ENCODE assay signal across 20 cellular contexts in the genomic region with DNA sequence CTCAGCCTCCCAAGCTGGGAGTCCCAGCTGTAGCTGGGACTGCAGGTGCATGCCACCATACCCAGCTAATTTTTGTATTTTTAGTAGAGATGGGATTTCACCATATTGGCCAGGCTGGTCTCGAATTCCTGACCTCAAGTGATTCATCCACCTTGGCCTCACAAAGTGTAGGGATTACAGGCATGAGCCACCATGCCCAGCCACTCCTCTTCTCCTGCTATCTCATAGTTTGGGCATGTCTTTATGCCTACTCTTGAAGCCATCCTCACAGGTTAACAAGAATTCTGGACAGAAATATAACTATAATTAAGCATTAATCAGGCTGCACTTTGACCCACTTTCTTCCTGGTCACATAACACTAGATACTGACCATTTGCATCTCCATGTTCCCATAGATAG. TPM values are rescaled to one million over a fixed set of nuclear protein-coding genes. Genes with fewer than 3 reads are reported as not detected.
DNase-seq lines count a peak whose midpoint lies in the region.
"Had no signal": no experiment of that assay in that cellular context is flagged by ENCODE, and none has a peak within 500 bp of the region (broad histone marks: within the 10 kb centered on the region; RNA-seq: fewer than 3 reads in every experiment).

No MANE protein-coding gene starts in this region.

- intact Hi-C loops in dendritic cell treated with granulocyte-macrophage colony-stimulating factor and Interleukin-4, amounts not matched to agents 40 ng/mL and 50 ng/mL, for 4 days (cut with micrococcal nuclease) = no loop called here

- peak overlapping the region; percentile 66 for H3K27ac Mint-ChIP-seq in activated CD4-positive, alpha-beta T cell treated with anti-CD3 and anti-CD28 coated beads, Interleukin-2, amount 10 ng/mL, durations not matched to agents 7 days and 5 days
- H3K27ac Mint-ChIP-seq in dendritic cell treated with granulocyte-macrophage colony-stimulating factor and Interleukin-4, amounts not matched to agents 40 ng/mL and 50 ng/mL, for 4 days = peak overlapping the region; percentile 0
- H3K27ac Mint-ChIP-seq in immature natural killer cell = no peak overlapping the region

- POLR2A ChIA-PET in activated CD4-positive, alpha-beta T cell treated with anti-CD3 and anti-CD28 coated beads, Interleukin-2, amount 10 ng/mL, durations not matched to agents 7 days and 5 days (lab: Charles Lee) = no interaction called here

- peaks cover 40% of the 10 kb centered on the region for H3K4me1 Mint-ChIP-seq in activated CD4-positive, alpha-beta T cell treated with anti-CD3 and anti-CD28 coated beads, Interleukin-2, amount 10 ng/mL, durations not matched to agents 7 days and 5 days
- peaks cover 44% of the 10 kb centered on the region for H3K4me1 Mint-ChIP-seq in dendritic cell treated with granulocyte-macrophage colony-stimulating factor and Interleukin-4, amounts not matched to agents 40 ng/mL and 50 ng/mL, for 4 days (ENCODE audit: low read depth)
- peaks cover 4 to 13% of the 10 kb centered on the region in 2 donors for H3K4me1 Mint-ChIP-seq in immature natural killer cell

- H3K9me3 Mint-ChIP-seq in activated CD4-positive, alpha-beta T cell treated with anti-CD3 and anti-CD28 coated beads, Interleukin-2, amount 10 ng/mL, durations not matched to agents 7 days and 5 days = peaks cover 23% of the 10 kb centered on the region
- no peaks in the 10 kb centered on the region for H3K9me3 Mint-ChIP-seq in dendritic cell treated with granulocyte-macrophage colony-stimulating factor and Interleukin-4, amounts not matched to agents 40 ng/mL and 50 ng/mL, for 4 days
- peaks cover 0 to 2% (median 0%) of the 10 kb centered on the region in 6 donors for H3K9me3 Mint-ChIP-seq in immature natural killer cell

- peaks cover 7% of the 10 kb centered on the region for H3K36me3 Mint-ChIP-seq in activated CD4-positive, alpha-beta T cell treated with anti-CD3 and anti-CD28 coated beads, Interleukin-2, amount 10 ng/mL, durations not matched to agents 7 days and 5 days (ENCODE audit: low read depth)
- H3K36me3 Mint-ChIP-seq in dendritic cell treated with granulocyte-macrophage colony-stimulating factor and Interleukin-4, amounts not matched to agents 40 ng/mL and 50 ng/mL, for 4 days (ENCODE audit: low read depth) = no peaks in the 10 kb centered on the region
- no peaks in the 10 kb centered on the region for H3K36me3 Mint-ChIP-seq in immature natural killer cell
- H3K36me3 Mint-ChIP-seq: CD4-positive, CD25-positive, alpha-beta regulatory T cell had no signal

- H3K4me3 Mint-ChIP-seq in activated CD4-positive, alpha-beta T cell treated with anti-CD3 and anti-CD28 coated beads, Interleukin-2, amount 10 ng/mL, durations not matched to agents 7 days and 5 days = no peak overlapping the region
- no peak overlapping the region for H3K4me3 Mint-ChIP-seq in dendritic cell treated with granulocyte-macrophage colony-stimulating factor and Interleukin-4, amounts not matched to agents 40 ng/mL and 50 ng/mL, for 4 days
- H3K4me3 Mint-ChIP-seq in immature natural killer cell = no peak overlapping the region

- H3K27me3 Mint-ChIP-seq in activated CD4-positive, alpha-beta T cell treated with anti-CD3 and anti-CD28 coated beads, Interleukin-2, amount 10 ng/mL, durations not matched to agents 7 days and 5 days = no peaks in the 10 kb centered on the region
- peaks cover 16% of the 10 kb centered on the region for H3K27me3 Mint-ChIP-seq in dendritic cell treated with granulocyte-macrophage colony-stimulating factor and Interleukin-4, amounts not matched to agents 40 ng/mL and 50 ng/mL, for 4 days
- peaks cover 0 to 12% (median 2%) of the 10 kb centered on the region in 3 donors for H3K27me3 Mint-ChIP-seq in immature natural killer cell (ENCODE audit: low read depth in 3 of 3)
- H3K27me3 Mint-ChIP-seq: CD4-positive, CD25-positive, alpha-beta regulatory T cell had no signal

- DNase-seq in activated CD4-positive, alpha-beta T cell treated with anti-CD3 and anti-CD28 coated beads, Interleukin-2, amount 10 ng/mL, durations not matched to agents 7 days and 5 days = no peak
- no peak for DNase-seq in activated CD4-positive, alpha-beta T cell treated with anti-CD3 and anti-CD28 coated beads for 1 hour
- DNase-seq in NCI-H226 (peak; percentile 51), renal cortical epithelial cell (ENCODE audit: low read depth) (peak; percentile 27), immature natural killer cell (no peak), Ammon's horn (ENCODE audit: low spot score) (no peak), NCI-H446 treated with DMSO at 0.1 percent for 48 hours (lab: John Stamatoyannopoulos, UW) (no peak)
- DNase-seq: AML-193; CD4-positive, CD25-positive, alpha-beta regulatory T cell; COR-L47; DMS 273 treated with DMSO at 0.1 percent for 48 hours; HCEC 1CT; Kasumi-1; MV-4-11; NCI-H1694 treated with DMSO at 0.1 percent for 48 hours; NCI-H2107; NCI-H524 treated with DMSO at 0.1 percent for 48 hours; PC-3 had no signal

- CTCF ChIA-PET in activated CD4-positive, alpha-beta T cell treated with anti-CD3 and anti-CD28 coated beads, Interleukin-2, amount 10 ng/mL, durations not matched to agents 7 days and 5 days (lab: Charles Lee) = interaction anchor here (0.6 to 0.7 kb wide), 2 partner anchors 17 to 55 kb away, joined by 3 read pairs; no protein-coding TSS in a partner anchor

RNA-seq across cellular contexts. Expression of a gene that starts 28.6 kb away (rescaled TPM):
- under 1 TPM in 1 of 2 experiments, not detected in 1; 0.15 TPM for total RNA-seq in activated CD4-positive, alpha-beta T cell treated with anti-CD3 and anti-CD28 coated beads, Interleukin-2, amount 10 ng/mL, durations not matched to agents 7 days and 5 days
- 0.35 and 0.55 TPM in 2 replicates for total RNA-seq in renal cortical epithelial cell
- polyA plus RNA-seq in immature natural killer cell = not detected
- total RNA-seq: SJSA1 had no signal

Comparison
In these comparisons a context has a peak if more than half of its experiments do, and no peak if none do; other contexts are left out.
1. DNase-seq: peak in NCI-H226 (single experiment) and renal cortical epithelial cell (single experiment); none in activated CD4-positive, alpha-beta T cell treated with anti-CD3 and anti-CD28 coated beads, Interleukin-2, amount 10 ng/mL, durations not matched to agents 7 days and 5 days (single experiment), activated CD4-positive, alpha-beta T cell treated with anti-CD3 and anti-CD28 coated beads for 1 hour (single experiment), immature natural killer cell (0 of 3), Ammon's horn (single experiment) and NCI-H446 treated with DMSO at 0.1 percent for 48 hours (single experiment).
2. H3K27ac Mint-ChIP-seq: peak in activated CD4-positive, alpha-beta T cell treated with anti-CD3 and anti-CD28 coated beads, Interleukin-2, amount 10 ng/mL, durations not matched to agents 7 days and 5 days (single experiment) and dendritic cell treated with granulocyte-macrophage colony-stimulating factor and Interleukin-4, amounts not matched to agents 40 ng/mL and 50 ng/mL, for 4 days (single experiment); none in immature natural killer cell (0 of 6).